1 cellular context compared by ENCODE assay signal in genomic region chr1:30735668-30736498, GRCh38.
A peak's percentile ranks its signal among the peaks of the same experiment; 100 is the strongest.
TF ChIP-seq lines count a peak whose summit lies in the region.

No MANE protein-coding gene starts in this region.

TF ChIP-seq in K562, 482 proteins besides CTCF, POLR2A, EP300 and RAD21 (continued from another document):
- no peak for TF ChIP-seq ZBTB40 (IDR thresholded peaks at IDR 0.05)
- TF ChIP-seq ZBTB40 (CRISPR knock-in tag; IDR thresholded peaks at IDR 0.05) = no peak
- TF ChIP-seq MEIS2 (IDR thresholded peaks at IDR 0.05; ENCODE audit: partially characterized antibody) = peak; percentile 54
- TF ChIP-seq ZNF395 (CRISPR knock-in tag; IDR thresholded peaks at IDR 0.05) = peak; percentile 52; the same call in 1 of the 2 replicates
- TF ChIP-seq THRB (CRISPR knock-in tag; conservative IDR thresholded peaks at IDR 0.05) = 0 out of 2 replicates have a peak, but pooled peaks have one; percentile 29
- TF ChIP-seq MCM7 (IDR thresholded peaks at IDR 0.05) = no peak
- TF ChIP-seq CEBPG (CRISPR knock-in tag; IDR thresholded peaks at IDR 0.05) = peak; percentile 88
- peak; percentile 48 to 96; a peak in 3 of 4 replicates for TF ChIP-seq CEBPG (tag; conservative IDR thresholded peaks at IDR 0.05 in 1 of 2, IDR thresholded peaks at IDR 0.05 in 1 of 2)
- peak; percentile 87; the same call in 1 of the 2 replicates for TF ChIP-seq DMBX1 (CRISPR knock-in tag; IDR thresholded peaks at IDR 0.05; ENCODE audit: borderline replicate concordance)
- peak; percentile 47; the same call in 1 of the 2 replicates for TF ChIP-seq ZNF76 (CRISPR knock-in tag; IDR thresholded peaks at IDR 0.05; ENCODE audit: borderline replicate concordance)
- peak; percentile 23; the same call in 1 of the 2 replicates for TF ChIP-seq JUND (IDR thresholded peaks at IDR 0.05; ENCODE audit: borderline replicate concordance, low read depth, low read length)
- no peak for TF ChIP-seq JUND (tag; IDR thresholded peaks at IDR 0.05; ENCODE audit: borderline replicate concordance, low read depth, low read length)
- TF ChIP-seq SAFB (IDR thresholded peaks at IDR 0.05; ENCODE audit: borderline replicate concordance, low read depth, low read length) = no peak
- no peak for TF ChIP-seq KAT2B (IDR thresholded peaks at IDR 0.05; ENCODE audit: low read depth, low read length)
- TF ChIP-seq MECOM (CRISPR knock-in tag; IDR thresholded peaks at IDR 0.05) = 0 out of 2 replicates have a peak, but pooled peaks have one; percentile 13
- peak; percentile 79 for TF ChIP-seq SMAD4 (CRISPR knock-in tag; conservative IDR thresholded peaks at IDR 0.05)
- TF ChIP-seq ZNF41 (CRISPR knock-in tag; conservative IDR thresholded peaks at IDR 0.05) = 0 out of 2 replicates have a peak, but pooled peaks have one; percentile 22
- TF ChIP-seq SOX6 (IDR thresholded peaks at IDR 0.05) = no peak
- TF ChIP-seq TEAD1 (CRISPR knock-in tag; IDR thresholded peaks at IDR 0.05) = 0 out of 4 replicates have a peak, but pooled peaks of 1 of the 2 experiments have one; percentile 15
- TF ChIP-seq IRF2 (CRISPR knock-in tag; IDR thresholded peaks at IDR 0.05) = no peak
- TF ChIP-seq MEF2D (tag; conservative IDR thresholded peaks at IDR 0.05; ENCODE audit: low read depth) = peak; percentile 61; the same call in 1 of the 2 replicates
- no peak for TF ChIP-seq STAG1 (CRISPR knock-in tag; IDR thresholded peaks at IDR 0.05; ENCODE audit: borderline replicate concordance)
- peak; percentile 84 for TF ChIP-seq PKNOX1 (IDR thresholded peaks at IDR 0.05)
- TF ChIP-seq BCLAF1 (IDR thresholded peaks at IDR 0.05; ENCODE audit: borderline replicate concordance in 1 of 2, control insufficient read depth in 1 of 2, low read depth in 2 of 2, low read length in 1 of 2) = no peak
TF ChIP-seq in K562: peak in this region for 30.
